ENCODE assay signal across 8 cellular contexts in genomic region chr10:117931078-117931477, GRCh38.
"Had no signal": no experiment of that assay in that cellular context is flagged by ENCODE, and none has a peak within 500 bp of the region (broad histone marks: within the 10 kb centered on the region; RNA-seq: fewer than 3 reads in every experiment).

No MANE protein-coding gene starts in this region.

- H3K27ac ChIP-seq: HL-60, KMS-11 had no signal

- DNase-seq: IMR-90, KBM-7, KG1 had no signal

- FAIRE-seq: HepG2, HTR-8/SVneo, K562 had no signal

- H3K4me3 ChIP-seq: K562 had no signal
